ENCODE assay signal across 8 cellular contexts in the genomic region with DNA sequence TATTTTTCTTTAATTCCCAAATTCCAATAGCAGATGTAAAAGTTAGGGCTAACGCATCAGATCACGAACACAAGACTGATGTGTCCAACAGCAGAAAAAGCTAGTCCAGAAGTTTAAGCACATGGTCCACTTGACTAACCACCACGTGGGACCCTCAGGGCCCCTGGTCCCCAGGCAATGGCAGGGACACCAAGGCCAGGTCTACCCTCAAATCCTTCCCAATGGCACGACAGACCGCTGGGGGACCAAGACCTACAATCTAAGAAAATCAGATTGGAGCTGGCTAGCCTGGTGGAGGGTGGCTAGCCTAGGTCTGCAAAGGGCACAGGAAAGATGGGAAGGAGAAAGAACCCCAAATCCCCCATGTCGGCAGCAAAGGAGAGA. TPM values are rescaled to one million over a fixed set of nuclear protein-coding genes. Genes with fewer than 3 reads are reported as not detected.
DNase-seq lines count a peak whose midpoint lies in the region; ATAC-seq and TF ChIP-seq lines count a peak whose summit lies in the region.

No MANE protein-coding gene starts in this region.

- no peak for TF ChIP-seq CTCF in GM06990 (IDR thresholded peaks at IDR 0.05; ENCODE audit: insufficient read depth, low read length, poor library complexity, severe bottlenecking)
- no peak for TF ChIP-seq CTCF in RWPE2 (IDR thresholded peaks at IDR 0.05; ENCODE audit: poor library complexity, severe bottlenecking)
- no peak for TF ChIP-seq CTCF in fibroblast of mammary gland (conservative IDR thresholded peaks at IDR 0.05; ENCODE audit: control insufficient read depth, insufficient read depth, low read depth, low read length)
- TF ChIP-seq CTCF in sigmoid colon (IDR thresholded peaks at IDR 0.05), result no peak

- TF ChIP-seq POLR2A in sigmoid colon (IDR thresholded peaks at IDR 0.05), result no peak

- 64 to 78% methylated on average over 6 of the region's 6 CpGs for WGBS in sigmoid colon, 2 donors

- H3K4me3 ChIP-seq in GM06990 (replicated peaks; ENCODE audit: low read depth, low read length), result peak overlapping the region; percentile 73
- peak overlapping the region; percentile 99 for H3K4me3 ChIP-seq in RWPE2 (ENCODE audit: severe bottlenecking)
- peak overlapping the region; percentile 78 for H3K4me3 ChIP-seq in fibroblast of mammary gland (ENCODE audit: control insufficient read depth, low read depth, low read length)
- H3K4me3 ChIP-seq in sigmoid colon, result peak overlapping the region; percentile 73 to 99 (median 92)

- intact Hi-C loops in sigmoid colon (cut with DNase I), result loop anchor here (5.0 kb wide), 2 partner anchors 130 to 225 kb away; no protein-coding TSS in a partner anchor

- DNase-seq in GM06990 (ENCODE audit: extremely low read depth, insufficient read length) (no peak), RWPE2 (ENCODE audit: low spot score) (no peak), fibroblast of mammary gland (ENCODE audit: low read depth) (no peak), sigmoid colon (no peak), retina (no peak), NCI-H446 (lab: John Stamatoyannopoulos, UW) (no peak), DMS53 treated with DMSO at 0.1 percent for 48 hours (lab: John Stamatoyannopoulos, UW; ENCODE audit: unreplicated experiment) (no peak)
- DNase-seq in stimulated activated CD4-positive, alpha-beta T cell treated with anti-CD3 and anti-CD28 coated beads, Interleukin-12 subunit alpha, Interleukin-12 subunit beta, amount 100 ng/mL, for 4 hours, result no peak

- H3K4me1 ChIP-seq in RWPE2 (ENCODE audit: insufficient read depth, poor library complexity, severe bottlenecking) (peaks cover 11% of the 10 kb centered on the region), sigmoid colon (peaks cover 0 to 58% (median 54%) of the 10 kb centered on the region in 4 donors)

- H3K27me3 ChIP-seq in GM06990 (replicated peaks; ENCODE audit: control insufficient read depth, insufficient read depth, low read length), result no peaks in the 10 kb centered on the region
- H3K27me3 ChIP-seq in RWPE2 (ENCODE audit: insufficient read depth, poor library complexity, severe bottlenecking), result no peaks in the 10 kb centered on the region
- H3K27me3 ChIP-seq in sigmoid colon, result no peaks in the 10 kb centered on the region

- TF ChIP-seq EP300 in sigmoid colon (IDR thresholded peaks at IDR 0.05), result no peak

- ATAC-seq in RWPE2 (ENCODE audit: low read depth), result no peak

- H3K27ac ChIP-seq in RWPE2 (ENCODE audit: poor library complexity, severe bottlenecking) (no peak overlapping the region), sigmoid colon (peak overlapping the region; percentile 82 to 95 (median 84))

- H3K36me3 ChIP-seq in GM06990 (ENCODE audit: control insufficient read depth, insufficient read depth, low read length), result peaks cover 6% of the 10 kb centered on the region
- H3K36me3 ChIP-seq in RWPE2 (ENCODE audit: low read depth), result peaks cover 38% of the 10 kb centered on the region
- peaks cover 8 to 19% (median 13%) of the 10 kb centered on the region in 4 donors for H3K36me3 ChIP-seq in sigmoid colon

- H3K9me3 ChIP-seq in RWPE2 (ENCODE audit: severe bottlenecking) (no peaks in the 10 kb centered on the region), sigmoid colon (no peaks in the 10 kb centered on the region)

RNA-seq across cellular contexts. Expression of gene GIGYF1, which starts 1.5 kb away (rescaled TPM):
- total RNA-seq in sigmoid colon, result 10 to 100 TPM; 24.8 to 47.1 (median 26.6) TPM
- 10 to 100 TPM in 1 of 3 donors, 1 to 10 TPM in 2; 3.5 to 27.9 (median 4.8) TPM for polyA plus RNA-seq in sigmoid colon

RNA-seq across cellular contexts. Expression of gene POP7, which starts 13.4 kb away (rescaled TPM):
- 10 to 100 TPM; 20.5 to 39.5 (median 31.7) TPM for total RNA-seq in sigmoid colon
- 10 to 100 TPM; 43.5 to 46.2 (median 44.4) TPM for polyA plus RNA-seq in sigmoid colon

RNA-seq across cellular contexts. Expression of gene GNB2, which starts 19.0 kb away (rescaled TPM):
- 100 to 1,000 TPM; 133 to 199 (median 163) TPM for total RNA-seq in sigmoid colon
- 100 to 1,000 TPM; 230 to 286 (median 236) TPM for polyA plus RNA-seq in sigmoid colon

RNA-seq across cellular contexts. Expression of gene EPO, which starts 27.7 kb away (rescaled TPM):
- not detected for total RNA-seq in sigmoid colon
- polyA plus RNA-seq in sigmoid colon, result not detected

RNA-seq across cellular contexts. Expression of gene ACTL6B, which starts 36.3 kb away (rescaled TPM):
- total RNA-seq in sigmoid colon, result under 1 TPM in 2 of 4 donors, not detected in 2; 0.68 to 0.71 TPM
- under 1 TPM in 1 of 3 donors, not detected in 2; 0.58 TPM for polyA plus RNA-seq in sigmoid colon
